Comparison of ENCODE assay signal across 25 cellular contexts in genomic region chr15:89389841-89390603, GRCh38. TPM values are rescaled to one million over a fixed set of nuclear protein-coding genes. Genes with fewer than 3 reads are reported as not detected.
DNase-seq lines count a peak whose midpoint lies in the region; ATAC-seq and TF ChIP-seq lines count a peak whose summit lies in the region.
"Had no signal": no experiment of that assay in that cellular context is flagged by ENCODE, and none has a peak within 500 bp of the region (broad histone marks: within the 10 kb centered on the region; RNA-seq: fewer than 3 reads in every experiment).

No MANE protein-coding gene starts in this region.

- no peaks in the 10 kb centered on the region for H3K36me3 ChIP-seq in spleen
- H3K36me3 ChIP-seq: brain microvascular endothelial cell, colonic mucosa, esophagus squamous epithelium, gastroesophageal sphincter, prostate gland, upper lobe of left lung had no signal

- H3K9me3 ChIP-seq in spleen, result no peaks in the 10 kb centered on the region
- H3K9me3 ChIP-seq: colonic mucosa, esophagus squamous epithelium, gastroesophageal sphincter, prostate gland, upper lobe of left lung had no signal

- H3K27me3 ChIP-seq in spleen (replicated peaks in 1 of 7), result peaks cover 0 to 63% (median 5%) of the 10 kb centered on the region in 7 donors
- H3K27me3 ChIP-seq: colonic mucosa, upper lobe of left lung had no signal

- H3K4me3 ChIP-seq in spleen, result no peak overlapping the region
- H3K4me3 ChIP-seq: colonic mucosa, esophagus squamous epithelium, gastroesophageal sphincter, prostate gland, upper lobe of left lung had no signal

- no peak for TF ChIP-seq POLR2A in spleen (IDR thresholded peaks at IDR 0.05)

- ATAC-seq in SK-N-SH treated with all-trans-retinoic acid at 6 μM for 48 hours (peak; percentile 38; the same call in 2 of the 3 replicates), HG02763 (IDR thresholded peaks at IDR 0.05; ENCODE audit: unreplicated experiment) (no peak)
- ATAC-seq: gastroesophageal sphincter, Panc1, T-cell had no signal

- peak; percentile 3 for DNase-seq in NCI-H146 (lab: John Stamatoyannopoulos, UW)
- DNase-seq in NCI-H146 treated with DMSO at 0.1 percent for 48 hours (lab: John Stamatoyannopoulos, UW; ENCODE audit: unreplicated experiment), result no peak
- DNase-seq in fibroblast of gingiva (ENCODE audit: low read depth), result peak; percentile 37
- DNase-seq in spleen, result peak; percentile 71
- no peak for DNase-seq in activated gamma-delta T cell (lab: John Stamatoyannopoulos, UW)
- DNase-seq in NCI-H2029 (lab: John Stamatoyannopoulos, UW), result no peak
- DNase-seq: 8988T; activated gamma-delta T cell treated with Interleukin-2 at 50 U/mL for 16 hours; brain microvascular endothelial cell; CD8-positive, alpha-beta memory T cell; colonic mucosa; esophagus squamous epithelium; GDM1; NCI-H1048; NCI-H1930; nephron progenitor cell; SIG-M5; stimulated activated CD8-positive, alpha-beta memory T cell treated with anti-CD3 and anti-CD28 coated beads, Interleukin-4, amount 100 ng/mL, for 48 hours; T-cell had no signal

- no peak overlapping the region for H3K27ac ChIP-seq in spleen
- H3K27ac ChIP-seq: brain microvascular endothelial cell, colonic mucosa, esophagus squamous epithelium, gastroesophageal sphincter, prostate gland, upper lobe of left lung had no signal

- intact Hi-C loops in spleen (cut with DNase I; ENCODE audit: low total_unique reads), result no loop called here

- no peak for TF ChIP-seq CTCF in spleen (IDR thresholded peaks at IDR 0.05 in 8 of 11, conservative IDR thresholded peaks at IDR 0.05 in 3 of 11)

- H3K4me1 ChIP-seq in spleen, result no peaks in the 10 kb centered on the region
- H3K4me1 ChIP-seq: colonic mucosa, esophagus squamous epithelium, gastroesophageal sphincter, prostate gland, upper lobe of left lung had no signal

- WGBS in spleen, 5 donors, result 73 to 77% (median 75%) methylated on average over 14 to 19 of the region's 19 CpGs

TF ChIP-seq in SK-N-SH treated with all-trans-retinoic acid at 6 μM for 48 hours, 23 proteins besides CTCF, POLR2A, EP300 and RAD21:
- TF ChIP-seq TCF4 (CRISPR knock-in tag; IDR thresholded peaks at IDR 0.05; ENCODE audit: borderline replicate concordance), result peak; percentile 62; the same call in 1 of the 2 replicates
- no peak for TF ChIP-seq ZNF565 (CRISPR knock-in tag; conservative IDR thresholded peaks at IDR 0.05; ENCODE audit: low read depth)
- TF ChIP-seq ZNF70 (CRISPR knock-in tag; IDR thresholded peaks at IDR 0.05), result peak; percentile 85; the same call in 1 of the 2 replicates

RNA-seq across cellular contexts. Expression of gene POLG, which starts 55.4 kb away (rescaled TPM):
- total RNA-seq in spleen, result 100 to 1,000 TPM in 1 of 7 donors, 10 to 100 TPM in 6; 63.3 to 105 (median 74.0) TPM
- polyA plus RNA-seq in spleen, result 10 to 100 TPM; 38.3 to 57.7 (median 54.9) TPM

Comparison
In these comparisons a context has a peak if more than half of its experiments do, and no peak if none do; other contexts are left out.
1. DNase-seq: peak in NCI-H146 (single experiment), fibroblast of gingiva (single experiment) and spleen (single experiment); none in NCI-H146 treated with DMSO at 0.1 percent for 48 hours (single experiment), activated gamma-delta T cell (single experiment) and NCI-H2029 (single experiment).